In genomic region chrX:100731441-100732281, GRCh38 we compare ENCODE assay signal across 9 cellular contexts. TPM values are rescaled to one million over a fixed set of nuclear protein-coding genes. Genes with fewer than 3 reads are reported as not detected.
DNase-seq lines count a peak whose midpoint lies in the region; ATAC-seq, FAIRE-seq and TF ChIP-seq lines count a peak whose summit lies in the region.
"Had no signal": no experiment of that assay in that cellular context is flagged by ENCODE, and none has a peak within 500 bp of the region (broad histone marks: within the 10 kb centered on the region; RNA-seq: fewer than 3 reads in every experiment).

Gene SYTL4 (minus strand): TSS chrX:100732121. CDS start chrX:100702037, 30,084 bp downstream.

- no peak for TF ChIP-seq CTCF in PC-9 (conservative IDR thresholded peaks at IDR 0.05)
- no peak for TF ChIP-seq CTCF in fibroblast of the aortic adventitia (IDR thresholded peaks at IDR 0.05; ENCODE audit: insufficient read depth, low read length)
- TF ChIP-seq CTCF in neural cell (IDR thresholded peaks at IDR 0.05; ENCODE audit: poor library complexity, severe bottlenecking): no peak

- no peaks in the 10 kb centered on the region for H3K9me3 ChIP-seq in PC-9 (ENCODE audit: insufficient read depth, low read depth)
- H3K9me3 ChIP-seq in neural cell (ENCODE audit: low read length): no peaks in the 10 kb centered on the region

- peak; percentile 6 for DNase-seq in GDM1 (lab: John Stamatoyannopoulos, UW)
- peak in 1 of 2 experiments; percentile 52 for DNase-seq in PC-9
- DNase-seq in fibroblast of the aortic adventitia (ENCODE audit: low read depth): no peak
- no peak for DNase-seq in NCI-H1436 (lab: John Stamatoyannopoulos, UW)
- no peak for DNase-seq in T-helper 9 cell
- no peak for DNase-seq in GM19239 (ENCODE audit: insufficient read length, low spot score)

- no TSS peak for BruUV-seq in PC-9 (replicated peaks; lab: Mats Ljungman, UMichigan)

- ATAC-seq in GM19452 (IDR thresholded peaks at IDR 0.05; ENCODE audit: unreplicated experiment): no peak

- H2AFZ ChIP-seq in PC-9 (peak within 1 kb of the TSS; percentile 96), neural cell (ENCODE audit: low read depth, low read length) (no peak within 1 kb of the TSS)

- H3K36me3 ChIP-seq in PC-9 (ENCODE audit: low read depth): no peaks in the 10 kb centered on the region
- no peaks in the 10 kb centered on the region for H3K36me3 ChIP-seq in neural cell (ENCODE audit: insufficient read depth, low read length)

- POLR2A ChIA-PET in PC-9 (lab: Charles Lee; ENCODE audit: unreplicated experiment): interaction anchor here (0.6 to 1.2 kb wide), 3 partner anchors 15 to 234 kb away, joined by 3 to 7 read pairs (median 6); no protein-coding TSS in a partner anchor

- H3K4me1 ChIP-seq in PC-9 (replicated peaks; ENCODE audit: insufficient read depth): no peaks in the 10 kb centered on the region

- no peaks in the 10 kb centered on the region for H3K9me2 ChIP-seq in PC-9 (ENCODE audit: insufficient read depth)
- H3K9me2 ChIP-seq in neural cell (ENCODE audit: insufficient read depth, low read length): no peaks in the 10 kb centered on the region

- no peak for TF ChIP-seq RAD21 in neural cell (conservative IDR thresholded peaks at IDR 0.05)

- H3K27me3 ChIP-seq in PC-9 (ENCODE audit: insufficient read depth, low read depth) (no peaks in the 10 kb centered on the region), neural cell (ENCODE audit: insufficient read depth, low read depth, low read length) (peaks cover 15% of the 10 kb centered on the region)

- FAIRE-seq in GM19239 (lab: Jason Lieb, UNC): no peak

- no peak for TF ChIP-seq EP300 in neural cell (conservative IDR thresholded peaks at IDR 0.05; ENCODE audit: poor library complexity, severe bottlenecking)

- CTCF ChIA-PET in PC-9 (lab: Charles Lee): interaction anchor here (0.5 to 1.0 kb wide), 2 partner anchors 43 to 61 kb away, joined by 3 to 4 read pairs; no protein-coding TSS in a partner anchor

- intact Hi-C loops in PC-9 (cut with micrococcal nuclease; ENCODE audit: unreplicated experiment): loop anchor here (2.0 kb wide), 1 partner anchor 17 kb away; no protein-coding TSS in a partner anchor

- H3K79me2 ChIP-seq in PC-9 (ENCODE audit: low read depth): no peaks in the 10 kb centered on the region
- no peaks in the 10 kb centered on the region for H3K79me2 ChIP-seq in neural cell (replicated peaks; ENCODE audit: insufficient read depth, low read length)

- H3K4me3 ChIP-seq in PC-9: peak within 1 kb of the TSS; percentile 77
- H3K4me3 ChIP-seq in fibroblast of the aortic adventitia (ENCODE audit: low read depth, low read length): peak within 1 kb of the TSS; percentile 75
- peak within 1 kb of the TSS; percentile 53 for H3K4me3 ChIP-seq in neural cell (ENCODE audit: low read length)

- H3K9ac ChIP-seq in neural cell (ENCODE audit: low read length): no peak within 1 kb of the TSS
- H3K9ac ChIP-seq: KMS-11 had no signal

- H4K20me1 ChIP-seq in PC-9 (ENCODE audit: insufficient read depth): no peaks in the 10 kb centered on the region
- no peaks in the 10 kb centered on the region for H4K20me1 ChIP-seq in neural cell (ENCODE audit: insufficient read depth)

- H3K27ac ChIP-seq in PC-9: no peak within 1 kb of the TSS
- no peak within 1 kb of the TSS for H3K27ac ChIP-seq in neural cell (ENCODE audit: low read length)
- H3K27ac ChIP-seq: KMS-11 had no signal

- H3K4me2 ChIP-seq in PC-9: peak within 1 kb of the TSS; percentile 83
- no peak within 1 kb of the TSS for H3K4me2 ChIP-seq in neural cell (ENCODE audit: low read length)
- H3K4me2 ChIP-seq: KMS-11 had no signal

- H3F3A ChIP-seq in PC-9 (ENCODE audit: insufficient read depth, low read depth) (no peaks in the 10 kb centered on the region), neural cell (ENCODE audit: insufficient read depth, low read length, poor library complexity, severe bottlenecking) (no peaks in the 10 kb centered on the region)

TF ChIP-seq in neural cell, 6 proteins besides CTCF, POLR2A, EP300 and RAD21:
- TF ChIP-seq SMC3 (conservative IDR thresholded peaks at IDR 0.05; ENCODE audit: poor library complexity): no peak
- TF ChIP-seq POLR2AphosphoS5 (IDR thresholded peaks at IDR 0.05): no peak
- TF ChIP-seq TAF1 (IDR thresholded peaks at IDR 0.05; ENCODE audit: low read depth): no peak
- no peak for TF ChIP-seq MXI1 (conservative IDR thresholded peaks at IDR 0.05; ENCODE audit: poor library complexity, severe bottlenecking)
- no peak for TF ChIP-seq REST (IDR thresholded peaks at IDR 0.05; ENCODE audit: borderline replicate concordance)
- no peak for TF ChIP-seq EZH2 (IDR thresholded peaks at IDR 0.05; ENCODE audit: borderline replicate concordance, insufficient read depth, low read length, poor library complexity, severe bottlenecking)

RNA-seq across cellular contexts. Expression of gene SYTL4, which starts in this region (rescaled TPM):
- 23.4 and 23.6 TPM in 2 replicates for total RNA-seq in PC-9 (2021)
- 5.1 and 38.7 TPM in 2 replicates for total RNA-seq in fibroblast of the aortic adventitia (ENCODE audit: low replicate concordance)
- polyA plus RNA-seq in neural cell: 0.11 TPM in 1 of 2 replicates, not detected in the other
- not detected in 2 replicates for polyA minus RNA-seq in neural cell
